In genomic region chr14:102711207-102711606, GRCh38 we compare ENCODE assay signal across 23 cellular contexts.
"Had no signal": no experiment of that assay in that cellular context is flagged by ENCODE, and none has a peak within 500 bp of the region (broad histone marks: within the 10 kb centered on the region; RNA-seq: fewer than 3 reads in every experiment).

No MANE protein-coding gene starts in this region.

- H3K4me3 ChIP-seq: body of pancreas, colonic mucosa, left lung, upper lobe of right lung had no signal

- H3K27ac ChIP-seq: body of pancreas, colonic mucosa, left lung, upper lobe of right lung had no signal

- FAIRE-seq: endometrium, frontal cortex, kidney had no signal

- ATAC-seq: activated CD8-positive, alpha-beta T cell treated with anti-CD3 and anti-CD28 coated beads for 36 hours; body of pancreas; upper lobe of right lung had no signal

- H3K9me3 ChIP-seq: body of pancreas, colonic mucosa, upper lobe of right lung had no signal

- H3K4me1 ChIP-seq: body of pancreas, colonic mucosa, left lung, upper lobe of right lung had no signal

- H3K27me3 ChIP-seq: body of pancreas, colonic mucosa, left lung, upper lobe of right lung had no signal

- DNase-seq: activated B cell treated with CpG ODN at 0.5 μM for 24 hours; activated CD4-positive, alpha-beta T cell treated with anti-CD3 and anti-CD28 coated beads, Interleukin-2, amount 10 ng/mL, durations not matched to agents 24 days and 14 days; activated CD8-positive, alpha-beta T cell treated with anti-CD3 and anti-CD28 coated beads for 36 hours; activated naive CD4-positive, alpha-beta T cell treated with Interleukin-2 at 50 U/mL for 16 hours; activated T-cell treated with anti-CD3 and anti-CD28 coated beads, Interleukin-2, amount 50 U/mL, for 24 hours; body of pancreas; caudate nucleus; colonic mucosa; erythroblast; kidney; left lung; midbrain; nucleus accumbens; posterior cingulate gyrus; retina; stimulated activated CD4-positive, alpha-beta T cell treated with anti-CD3 and anti-CD28 coated beads, Interleukin-12 subunit alpha, Interleukin-12 subunit beta, amount 100 ng/mL, for 4 hours; stimulated activated CD4-positive, alpha-beta T cell treated with anti-CD3 and anti-CD28 coated beads, Interleukin-1b, Interleukin-23, amount 100 ng/mL, for 48 hours; stimulated activated CD8-positive, alpha-beta memory T cell treated with anti-CD3 and anti-CD28 coated beads, Interleukin-4, amount 100 ng/mL, for 48 hours; stimulated activated naive CD4-positive, alpha-beta T cell; T-helper 9 cell; upper lobe of right lung had no signal
